10 cellular contexts compared by ENCODE assay signal in genomic region chr10:109933984-109934565, GRCh38. TPM values are rescaled to one million over a fixed set of nuclear protein-coding genes. Genes with fewer than 3 reads are reported as not detected.
A peak's percentile ranks its signal among the peaks of the same experiment; 100 is the strongest.
DNase-seq lines count a peak whose midpoint lies in the region; ATAC-seq and TF ChIP-seq lines count a peak whose summit lies in the region.
"Had no signal": no experiment of that assay in that cellular context is flagged by ENCODE, and none has a peak within 500 bp of the region (broad histone marks: within the 10 kb centered on the region; RNA-seq: fewer than 3 reads in every experiment).

No MANE protein-coding gene starts in this region.

- peak overlapping the region in 4 of 7 donors; percentile 40 to 80 (median 72) for H3K27ac Mint-ChIP-seq in CD14-positive monocyte

- H3K27ac ChIP-seq in iPS-20b (ENCODE audit: low read length) = peak overlapping the region; percentile 54
- H3K27ac ChIP-seq in left lung = peak overlapping the region in 1 of 2 donors; percentile 50

- H3K27me3 ChIP-seq in iPS-20b (ENCODE audit: insufficient read depth, low read length) = no peaks in the 10 kb centered on the region
- no peaks in the 10 kb centered on the region for H3K27me3 ChIP-seq in left lung
- H3K27me3 ChIP-seq: esophagus squamous epithelium had no signal

- intact Hi-C loops in CD14-positive monocyte (cut with micrococcal nuclease) (loop anchor here in 1 of 2 donors (10.0 kb wide), 1 partner anchor 71 kb away; the partner anchor contains the start of gene ADD3), left lung (cut with DNase I) (no loop called here), posterior cingulate gyrus (cut with DNase I) (no loop called here)

- H3K9me3 ChIP-seq in iPS-20b (ENCODE audit: insufficient read depth, low read depth, low read length) (no peaks in the 10 kb centered on the region), left lung (no peaks in the 10 kb centered on the region)
- H3K9me3 ChIP-seq: esophagus squamous epithelium had no signal

- peaks cover 59% of the 10 kb centered on the region for H3K4me1 Mint-ChIP-seq in CD14-positive monocyte
- peaks cover 58% of the 10 kb centered on the region for H3K4me1 Mint-ChIP-seq in activated T-cell treated with anti-CD3 and anti-CD28 coated beads, Interleukin-2, amount 50 U/mL, for 4 hours (ENCODE audit: low read depth)

- no peaks in the 10 kb centered on the region for H3K36me3 Mint-ChIP-seq in CD14-positive monocyte
- H3K36me3 Mint-ChIP-seq in activated T-cell treated with anti-CD3 and anti-CD28 coated beads, Interleukin-2, amount 50 U/mL, for 4 hours (ENCODE audit: insufficient read depth) = no peaks in the 10 kb centered on the region

- peaks cover 0 to 2% (median 2%) of the 10 kb centered on the region in 3 donors for H3K27me3 Mint-ChIP-seq in CD14-positive monocyte (ENCODE audit: low read depth in 3 of 3)
- H3K27me3 Mint-ChIP-seq in activated T-cell treated with anti-CD3 and anti-CD28 coated beads, Interleukin-2, amount 50 U/mL, for 4 hours (ENCODE audit: low read depth) = no peaks in the 10 kb centered on the region

- H3K4me3 ChIP-seq in Jurkat, Clone E6-1 (ENCODE audit: low read length) = no peak overlapping the region
- peak overlapping the region; percentile 59; the same call in 1 of the 2 replicates for H3K4me3 ChIP-seq in iPS-20b (ENCODE audit: low read length)
- H3K4me3 ChIP-seq in left lung = no peak overlapping the region
- H3K4me3 ChIP-seq: esophagus squamous epithelium had no signal

- DNase-seq in CD14-positive monocyte (ENCODE audit: low spot score) (no peak), left lung (no peak), posterior cingulate gyrus (no peak), NCI-H1048 (lab: John Stamatoyannopoulos, UW) (no peak)
- DNase-seq in Jurkat, Clone E6-1 (ENCODE audit: low read depth, low spot score) = peak; percentile 76
- no peak for DNase-seq in activated T-cell treated with anti-CD3 and anti-CD28 coated beads, Interleukin-2, amount 50 U/mL, for 4 hours
- DNase-seq: esophagus squamous epithelium, NCI-H748 treated with DMSO at 0.1 percent for 48 hours had no signal

- TF ChIP-seq CTCF in CD14-positive monocyte (IDR thresholded peaks at IDR 0.05) (no peak), left lung (IDR thresholded peaks at IDR 0.05) (no peak)

- H3K4me3 Mint-ChIP-seq in CD14-positive monocyte = peak overlapping the region in 1 of 2 donors; percentile 35
- H3K4me3 Mint-ChIP-seq in activated T-cell treated with anti-CD3 and anti-CD28 coated beads, Interleukin-2, amount 50 U/mL, for 4 hours = no peak overlapping the region

- H3K4me1 ChIP-seq in iPS-20b (ENCODE audit: insufficient read depth, low read length) = peaks cover 26% of the 10 kb centered on the region; the same call in 1 of the 2 replicates
- peaks cover 0 to 31% of the 10 kb centered on the region in 2 donors for H3K4me1 ChIP-seq in left lung

- no peaks in the 10 kb centered on the region for H3K9me3 Mint-ChIP-seq in CD14-positive monocyte
- H3K9me3 Mint-ChIP-seq in activated T-cell treated with anti-CD3 and anti-CD28 coated beads, Interleukin-2, amount 50 U/mL, for 4 hours = no peaks in the 10 kb centered on the region

- ATAC-seq in activated T-cell treated with anti-CD3 and anti-CD28 coated beads, Interleukin-2, amount 50 U/mL, for 4 hours = peak; percentile 29 to 36
- ATAC-seq in left lung (no peak), HG03439 (IDR thresholded peaks at IDR 0.05; ENCODE audit: unreplicated experiment) (no peak)

- peak overlapping the region; percentile 61; the same call in 1 of the 2 replicates for H3K9ac ChIP-seq in iPS-20b (ENCODE audit: low read depth, low read length)

- H3K36me3 ChIP-seq in iPS-20b (ENCODE audit: insufficient read depth, low read depth, low read length) (no peaks in the 10 kb centered on the region), left lung (no peaks in the 10 kb centered on the region)
- H3K36me3 ChIP-seq: esophagus squamous epithelium had no signal

RNA-seq across cellular contexts. Expression of gene XPNPEP1, which starts 10.8 kb away (rescaled TPM):
- 10 to 100 TPM; 32.1 to 38.4 TPM for polyA plus RNA-seq in CD14-positive monocyte
- 86.1 TPM for polyA plus RNA-seq in Jurkat, Clone E6-1 (2012; ENCODE audit: insufficient read depth, insufficient read length)
- total RNA-seq in activated T-cell treated with anti-CD3 and anti-CD28 coated beads, Interleukin-2, amount 50 U/mL, for 4 hours = 10 to 100 TPM; 57.0 to 62.6 (median 62.4) TPM
- 10 to 100 TPM; 49.0 to 50.7 TPM for total RNA-seq in left lung

Comparison
In these comparisons a context has a peak if more than half of its experiments do, and no peak if none do; other contexts are left out.
1. ATAC-seq: peak in activated T-cell treated with anti-CD3 and anti-CD28 coated beads, Interleukin-2, amount 50 U/mL, for 4 hours (2 of 2); none in left lung (single experiment) and HG03439 (single experiment).